ENCODE assay signal across 8 cellular contexts in the genomic region with DNA sequence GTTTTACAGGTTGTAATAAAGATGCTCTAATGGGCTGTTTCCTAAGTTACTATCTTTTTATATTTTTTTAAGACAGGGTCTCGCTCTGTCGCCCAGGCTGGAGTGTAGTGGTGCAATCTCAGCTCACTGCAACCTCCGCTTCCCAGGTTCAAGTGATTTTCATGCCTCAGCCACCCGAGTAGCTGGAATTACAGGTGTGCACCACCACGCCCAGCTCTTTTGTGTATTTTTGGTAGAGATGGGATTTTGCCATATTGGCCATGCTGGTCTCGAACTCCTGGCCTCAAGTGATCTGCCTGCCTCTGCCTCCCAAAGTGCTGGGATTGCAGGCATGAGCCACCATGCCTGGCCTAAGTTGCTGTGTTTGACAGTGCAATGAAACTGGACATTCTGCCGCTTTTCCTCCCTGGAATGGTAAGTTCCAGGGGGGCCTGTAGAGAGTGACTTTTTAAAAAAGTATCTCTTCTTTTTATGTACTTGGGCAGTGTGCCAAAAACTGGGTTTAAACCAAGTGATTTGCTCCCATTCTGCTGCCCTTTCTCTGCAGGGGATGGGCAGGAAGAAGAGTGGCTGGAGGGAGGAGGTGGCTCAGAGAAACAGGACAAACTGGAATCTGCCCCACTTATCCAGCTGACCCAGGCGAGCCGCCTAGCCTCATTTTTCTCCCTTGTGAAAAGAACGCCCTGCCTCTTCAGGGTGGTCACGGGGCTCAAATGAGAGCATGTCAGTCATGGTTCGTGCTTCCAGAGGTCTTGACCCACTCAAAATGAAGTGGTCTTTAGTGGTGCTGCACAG. TPM values are rescaled to one million over a fixed set of nuclear protein-coding genes. Genes with fewer than 3 reads are reported as not detected.
DNase-seq lines count a peak whose midpoint lies in the region; ATAC-seq and TF ChIP-seq lines count a peak whose summit lies in the region.

No MANE protein-coding gene starts in this region.

- peaks cover 6% of the 10 kb centered on the region for H3K27me3 Mint-ChIP-seq in brain

- H3K4me3 Mint-ChIP-seq in brain = peak overlapping the region; percentile 79 to 91 (median 86)

- no peak for TF ChIP-seq CTCF in brain (conservative IDR thresholded peaks at IDR 0.05)

- ATAC-seq in HG03025 (IDR thresholded peaks at IDR 0.05; ENCODE audit: low FRiP score, unreplicated experiment) (no peak), GM19463 (IDR thresholded peaks at IDR 0.05; ENCODE audit: unreplicated experiment) (no peak)

- peaks cover 18% of the 10 kb centered on the region for H3K36me3 Mint-ChIP-seq in brain

- H3K27ac Mint-ChIP-seq in brain = peak overlapping the region in 3 of 5 experiments; percentile 70 to 79 (median 72)

- H3K4me1 ChIP-seq in mucosa of stomach (ENCODE audit: control insufficient read depth, insufficient read depth, low read length) = peaks cover 56% of the 10 kb centered on the region

- peak overlapping the region; percentile 47 for H3K4me3 ChIP-seq in mucosa of stomach (ENCODE audit: low read length)

- H3K9ac ChIP-seq in mucosa of stomach (ENCODE audit: low read length) = peak overlapping the region; percentile 93

- H3K9me3 ChIP-seq in mucosa of stomach (ENCODE audit: control insufficient read depth, low read length) = no peaks in the 10 kb centered on the region

- H3K4me1 Mint-ChIP-seq in brain = peaks cover 62% of the 10 kb centered on the region

- H3K9me3 Mint-ChIP-seq in brain = no peaks in the 10 kb centered on the region

- H3K36me3 ChIP-seq in mucosa of stomach (ENCODE audit: control insufficient read depth, insufficient read depth, low read length) = peaks cover 8% of the 10 kb centered on the region

- H3K27me3 ChIP-seq in mucosa of stomach (ENCODE audit: control insufficient read depth, insufficient read depth, low read length) = no peaks in the 10 kb centered on the region

- DNase-seq in DMS53 (lab: John Stamatoyannopoulos, UW) (peak; percentile 93), NCI-H187 treated with DMSO at 0.1 percent for 48 hours (lab: John Stamatoyannopoulos, UW) (peak; percentile 22), NOMO-1 (lab: John Stamatoyannopoulos, UW; ENCODE audit: unreplicated experiment in 2 of 2) (no peak)
- DNase-seq in NK-92 treated with Interleukin-12 subunit alpha and Interleukin-12 subunit beta, amount 100 ng/mL, for 24 hours (lab: John Stamatoyannopoulos, UW) = no peak

RNA-seq across cellular contexts. Expression of gene SLC37A1, which starts 2.3 kb away (rescaled TPM):
- 36.1 TPM for polyA plus RNA-seq in brain (ENCODE audit: insufficient read depth, low read depth, low replicate concordance)

RNA-seq across cellular contexts. Expression of gene RSPH1, which starts 19.9 kb away (rescaled TPM):
- polyA plus RNA-seq in brain (ENCODE audit: insufficient read depth, low read depth, low replicate concordance) = 9.1 TPM

Comparison
In these comparisons a context has a peak if more than half of its experiments do, and no peak if none do; other contexts are left out.
1. DNase-seq: peak in DMS53 (single experiment) and NCI-H187 treated with DMSO at 0.1 percent for 48 hours (single experiment); none in NOMO-1 (0 of 2) and NK-92 treated with Interleukin-12 subunit alpha and Interleukin-12 subunit beta, amount 100 ng/mL, for 24 hours (single experiment).